1 cellular context compared by ENCODE assay signal in genomic region chr22:32808038-32808445, GRCh38.
TF ChIP-seq lines count a peak whose summit lies in the region.

No MANE protein-coding gene starts in this region.

TF ChIP-seq in HepG2, 621 proteins besides CTCF, POLR2A, EP300 and RAD21 (continued from another document and continues in another):
- TF ChIP-seq ZNF142 (CRISPR knock-in tag; IDR thresholded peaks at IDR 0.05) (no peak), ZNF687 (CRISPR knock-in tag; IDR thresholded peaks at IDR 0.05) (peak; percentile 68), HNF4G (IDR thresholded peaks at IDR 0.05; ENCODE audit: borderline replicate concordance, low read depth, low read length) (peak; percentile 89), HNF4G (CRISPR knock-in tag; IDR thresholded peaks at IDR 0.05; ENCODE audit: borderline replicate concordance, low read depth) (peak; percentile 75; the same call in 1 of the 2 replicates), ADNP (CRISPR knock-in tag; IDR thresholded peaks at IDR 0.05) (no peak), YEATS2 (CRISPR knock-in tag; IDR thresholded peaks at IDR 0.05; ENCODE audit: borderline replicate concordance) (no peak), MEIS1 (CRISPR knock-in tag; IDR thresholded peaks at IDR 0.05; ENCODE audit: borderline replicate concordance) (no peak), ZNF224 (CRISPR knock-in tag; IDR thresholded peaks at IDR 0.05) (no peak), SUZ12 (IDR thresholded peaks at IDR 0.05; ENCODE audit: low read depth, low read length) (no peak), ATF1 (CRISPR knock-in tag; IDR thresholded peaks at IDR 0.05) (no peak), ZGPAT (CRISPR knock-in tag; IDR thresholded peaks at IDR 0.05) (peak; percentile 53; the same call in 1 of the 2 replicates), ZNF747 (CRISPR knock-in tag; IDR thresholded peaks at IDR 0.05; ENCODE audit: borderline replicate concordance) (no peak), NKX3-1 (CRISPR knock-in tag; IDR thresholded peaks at IDR 0.05) (no peak), ZNF333 (CRISPR knock-in tag; IDR thresholded peaks at IDR 0.05; ENCODE audit: borderline replicate concordance) (no peak), THAP11 (CRISPR knock-in tag; IDR thresholded peaks at IDR 0.05) (no peak), ZSCAN5A (CRISPR knock-in tag; IDR thresholded peaks at IDR 0.05; ENCODE audit: borderline replicate concordance) (no peak), THAP9 (CRISPR knock-in tag; IDR thresholded peaks at IDR 0.05; ENCODE audit: borderline replicate concordance) (no peak), ZNF317 (CRISPR knock-in tag; IDR thresholded peaks at IDR 0.05) (no peak), EED (CRISPR knock-in tag; IDR thresholded peaks at IDR 0.05) (no peak), ZNF879 (CRISPR knock-in tag; IDR thresholded peaks at IDR 0.05) (no peak), PHB2 (IDR thresholded peaks at IDR 0.05; ENCODE audit: partially characterized antibody) (no peak), JUN (CRISPR knock-in tag; IDR thresholded peaks at IDR 0.05) (no peak), ZNF414 (CRISPR knock-in tag; IDR thresholded peaks at IDR 0.05) (peak; percentile 51; the same call in 1 of the 2 replicates), TCF7 (IDR thresholded peaks at IDR 0.05; ENCODE audit: low read depth) (peak; percentile 44), ZNF24 (IDR thresholded peaks at IDR 0.05) (no peak), REPIN1 (CRISPR knock-in tag; IDR thresholded peaks at IDR 0.05; ENCODE audit: borderline replicate concordance, low read depth) (no peak), MYC (CRISPR knock-in tag; IDR thresholded peaks at IDR 0.05; ENCODE audit: borderline replicate concordance) (no peak), ZSCAN31 (CRISPR knock-in tag; IDR thresholded peaks at IDR 0.05; ENCODE audit: low read depth) (no peak), IKZF5 (CRISPR knock-in tag; IDR thresholded peaks at IDR 0.05) (peak; percentile 38; the same call in 1 of the 2 replicates), STAT6 (CRISPR knock-in tag; IDR thresholded peaks at IDR 0.05; ENCODE audit: borderline replicate concordance) (no peak), SNAPC2 (CRISPR knock-in tag; IDR thresholded peaks at IDR 0.05) (no peak), ZNF644 (CRISPR knock-in tag; IDR thresholded peaks at IDR 0.05; ENCODE audit: low read depth) (peak; percentile 47; the same call in 1 of the 2 replicates), ZBTB2 (CRISPR knock-in tag; IDR thresholded peaks at IDR 0.05; ENCODE audit: low read depth) (no peak), MTA1 (CRISPR knock-in tag; IDR thresholded peaks at IDR 0.05; ENCODE audit: borderline replicate concordance) (no peak), SIX4 (CRISPR knock-in tag; IDR thresholded peaks at IDR 0.05) (no peak)
